Comparison of ENCODE assay signal across 21 cellular contexts in the genomic region with DNA sequence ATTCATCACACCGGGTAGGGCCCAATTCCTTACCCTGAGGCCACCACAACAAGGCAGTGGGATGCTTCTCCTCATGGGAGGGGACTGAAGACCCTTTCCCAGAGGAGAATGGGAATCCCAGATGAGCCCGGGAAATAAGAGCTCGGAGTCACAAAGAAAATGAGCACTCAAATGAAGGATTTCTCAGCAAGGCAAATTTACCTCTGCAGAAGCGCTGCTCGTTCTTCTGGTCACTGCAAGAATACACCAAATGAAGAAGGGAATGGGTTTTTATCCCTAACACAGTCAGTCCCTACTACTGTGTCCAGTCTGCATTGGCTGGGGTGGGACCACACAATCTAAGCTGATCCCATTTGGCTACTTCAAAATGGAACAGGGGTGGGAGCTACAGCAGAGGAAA. TPM values are rescaled to one million over a fixed set of nuclear protein-coding genes. Genes with fewer than 3 reads are reported as not detected.
DNase-seq lines count a peak whose midpoint lies in the region; ATAC-seq, FAIRE-seq and TF ChIP-seq lines count a peak whose summit lies in the region.
"Had no signal": no experiment of that assay in that cellular context is flagged by ENCODE, and none has a peak within 500 bp of the region (broad histone marks: within the 10 kb centered on the region; RNA-seq: fewer than 3 reads in every experiment).

No MANE protein-coding gene starts in this region.

- peak; percentile 4 for DNase-seq in DMS53 (lab: John Stamatoyannopoulos, UW)
- no peak for DNase-seq in DMS53 treated with DMSO at 0.1 percent for 48 hours (lab: John Stamatoyannopoulos, UW; ENCODE audit: unreplicated experiment)
- DNase-seq in K562 (ENCODE audit: extremely low read depth in 1 of 4, low spot score in 3 of 4): no peak
- DNase-seq in mesendoderm: peak; percentile 35
- no peak for DNase-seq in NCI-H510A treated with DMSO at 0.1 percent for 48 hours (lab: John Stamatoyannopoulos, UW)
- no peak for DNase-seq in lower lobe of right lung
- DNase-seq: Caco-2; CD4-positive, CD25-positive, alpha-beta regulatory T cell; CD8-positive, alpha-beta T cell; DND-41; GOT3; H7; HCEC 1CT; HFFc6 had no signal

- H4K8ac ChIP-seq in mesendoderm (ENCODE audit: low read depth, low read length): no peak overlapping the region

- H3K9me1 ChIP-seq in K562 (ENCODE audit: control insufficient read depth, insufficient read depth, low read length): no peaks in the 10 kb centered on the region

- no TSS peak for BruUV-seq in K562 (replicated peaks; lab: Mats Ljungman, UMichigan)

- peaks cover 0 to 11% of the 10 kb centered on the region in 2 experiments; a peak in 1 of 5 replicates for H3K27me3 ChIP-seq in K562 (ENCODE audit: control insufficient read depth in 2 of 2, insufficient read depth in 2 of 2, low read length in 2 of 2)
- H3K27me3 ChIP-seq in mesendoderm (ENCODE audit: insufficient read depth, low read length, poor library complexity): no peaks in the 10 kb centered on the region
- no peaks in the 10 kb centered on the region for H3K27me3 ChIP-seq in lower lobe of right lung (ENCODE audit: low read depth)
- H3K27me3 ChIP-seq: BLaER1 had no signal

- in situ Hi-C loops in K562 (cut with MboI): no loop called here

- TF ChIP-seq CTCF in HEK293 (tag by site-specific recombination; IDR thresholded peaks at IDR 0.05): no peak
- no peak for TF ChIP-seq CTCF in K562 (IDR thresholded peaks at IDR 0.05 in 2 of 3, conservative IDR thresholded peaks at IDR 0.05 in 1 of 3; ENCODE audit: insufficient read depth in 2 of 3, low read depth in 1 of 3, low read length in 3 of 3)
- TF ChIP-seq CTCF in lower lobe of right lung (IDR thresholded peaks at IDR 0.05): no peak

- H3K27ac ChIP-seq in HEK293 (ENCODE audit: extremely low read depth, low read depth, low read length) (no peak overlapping the region), K562 (ENCODE audit: extremely low read depth, low read depth, low read length) (no peak overlapping the region), mesendoderm (ENCODE audit: low read depth, low read length) (no peak overlapping the region), lower lobe of right lung (no peak overlapping the region)
- H3K27ac ChIP-seq: 22Rv1, BLaER1, C4-2B had no signal

- CTCF ChIA-PET in HEK293 (lab: Yijun Ruan, JAX) (interaction anchor here (0.6 to 2.1 kb wide), 4 partner anchors 10 to 237 kb away, joined by 3 to 10 read pairs (median 3); no protein-coding TSS in a partner anchor), K562 (lab: Yijun Ruan, JAX; ENCODE audit: low intra/inter-chr PET ratio) (interaction anchor here (0.7 kb wide), 1 partner anchor 290 kb away, joined by 5 read pairs; no protein-coding TSS in a partner anchor)

- no peak for FAIRE-seq in K562 (lab: Jason Lieb, UNC)
- FAIRE-seq: A204.1, G401.6 had no signal

- H3K36me3 ChIP-seq in HEK293 (ENCODE audit: control insufficient read depth in 2 of 2, insufficient read depth in 1 of 2, low read length in 2 of 2) (no peaks in the 10 kb centered on the region), K562 (ENCODE audit: control insufficient read depth, insufficient read depth, low read length) (no peaks in the 10 kb centered on the region), mesendoderm (ENCODE audit: control insufficient read depth, insufficient read depth, low read length) (no peaks in the 10 kb centered on the region), lower lobe of right lung (no peaks in the 10 kb centered on the region)
- H3K36me3 ChIP-seq: BLaER1 had no signal

- no peak overlapping the region for H3K4ac ChIP-seq in mesendoderm (ENCODE audit: low read depth, low read length)

- no peak overlapping the region for H2BK120ac ChIP-seq in mesendoderm (ENCODE audit: low read depth, low read length)

- H3K79me1 ChIP-seq in mesendoderm (ENCODE audit: low read length): no peaks in the 10 kb centered on the region

- TF ChIP-seq RAD21 in K562 (CRISPR knock-in tag; conservative IDR thresholded peaks at IDR 0.05 in 1 of 2, IDR thresholded peaks at IDR 0.05 in 1 of 2): no peak

- H2BK5ac ChIP-seq in mesendoderm (ENCODE audit: low read length): no peak overlapping the region

- no peak overlapping the region for H2AFZ ChIP-seq in K562 (ENCODE audit: low read depth, low read length)

- H3K56ac ChIP-seq in mesendoderm (ENCODE audit: low read length): no peak overlapping the region

- 0% methylated on average over 5 of the region's 5 CpGs for WGBS in K562 (ENCODE audit: insufficient coverage, low coverage, missing lambda C conversion rate)
- WGBS in mesendoderm (ENCODE audit: extremely low coverage, insufficient coverage, low lambda C conversion rate): no CpG with 5 or more reads among the region's 5 CpGs

- no peaks in the 10 kb centered on the region for H4K20me1 ChIP-seq in K562 (replicated peaks; ENCODE audit: control insufficient read depth, insufficient read depth, low read length)
- H4K20me1 ChIP-seq: BLaER1 had no signal

- H3K9me3 ChIP-seq in HEK293 (ENCODE audit: control insufficient read depth, insufficient read depth, low read depth, low read length) (no peaks in the 10 kb centered on the region), K562 (replicated peaks; ENCODE audit: control insufficient read depth, insufficient read depth, low read depth, low read length) (0 out of 2 replicates have a peak, but pooled peaks cover 9% of the 10 kb centered on the region), lower lobe of right lung (peaks cover 16% of the 10 kb centered on the region)
- H3K9me3 ChIP-seq: Caco-2 had no signal

- H2BK15ac ChIP-seq in mesendoderm (replicated peaks; ENCODE audit: low read depth): no peak overlapping the region

- H3K9ac ChIP-seq in K562 (ENCODE audit: insufficient read depth in 1 of 2, low read depth in 2 of 2, low read length in 2 of 2) (no peak overlapping the region), mesendoderm (ENCODE audit: low read length) (no peak overlapping the region)
- H3K9ac ChIP-seq: BLaER1 had no signal

- H3K18ac ChIP-seq in mesendoderm (ENCODE audit: low read length): no peak overlapping the region

- H3K4me1 ChIP-seq in HEK293 (ENCODE audit: control insufficient read depth, insufficient read depth, low read length): no peaks in the 10 kb centered on the region
- H3K4me1 ChIP-seq in K562 (replicated peaks in 1 of 2; ENCODE audit: control insufficient read depth in 2 of 2, insufficient read depth in 2 of 2, low read length in 2 of 2): no peaks in the 10 kb centered on the region
- H3K4me1 ChIP-seq in mesendoderm (ENCODE audit: control insufficient read depth, low read depth, low read length): no peaks in the 10 kb centered on the region
- peaks cover 3% of the 10 kb centered on the region for H3K4me1 ChIP-seq in lower lobe of right lung
- H3K4me1 ChIP-seq: BLaER1, Caco-2 had no signal

- no peak overlapping the region for H4K5ac ChIP-seq in mesendoderm (ENCODE audit: low read length)

- ATAC-seq in K562 (no peak), HG03108 (IDR thresholded peaks at IDR 0.05; ENCODE audit: unreplicated experiment) (no peak), lower lobe of right lung (no peak)
- ATAC-seq: CD8-positive, alpha-beta T cell had no signal

- TF ChIP-seq POLR2A in K562 (conservative IDR thresholded peaks at IDR 0.05): no peak

- H3K4me2 ChIP-seq in K562 (ENCODE audit: insufficient read depth, low read length) (no peak overlapping the region), mesendoderm (ENCODE audit: low read length) (no peak overlapping the region)
- H3K4me2 ChIP-seq: BLaER1 had no signal

- no peak overlapping the region for H2AK5ac ChIP-seq in mesendoderm (ENCODE audit: low read length)

- no peak overlapping the region for H3K23ac ChIP-seq in mesendoderm (ENCODE audit: low read length)

- intact Hi-C loops in K562 (cut with micrococcal nuclease): loop anchor here (5.0 to 10.0 kb wide), 4 partner anchors 64 to 556 kb away; no protein-coding TSS in a partner anchor
- intact Hi-C loops in lower lobe of right lung (cut with DNase I): no loop called here

- POLR2A ChIA-PET in HEK293 (lab: Yijun Ruan, JAX) (no interaction called here), K562 (lab: Yijun Ruan, JAX) (no interaction called here)

- H3K79me2 ChIP-seq in K562 (ENCODE audit: control insufficient read depth, insufficient read depth, low read length) (no peaks in the 10 kb centered on the region), mesendoderm (ENCODE audit: control insufficient read depth, insufficient read depth, low read length) (no peaks in the 10 kb centered on the region)

- no peak overlapping the region for H3K4me3 ChIP-seq in HEK293 (ENCODE audit: low read depth, low read length)
- no peak overlapping the region for H3K4me3 ChIP-seq in K562
- no peak overlapping the region for H3K4me3 ChIP-seq in mesendoderm (ENCODE audit: low read length)
- no peak overlapping the region for H3K4me3 ChIP-seq in lower lobe of right lung
- H3K4me3 ChIP-seq: BLaER1 had no signal

- TF ChIP-seq EP300 in K562 (IDR thresholded peaks at IDR 0.05; ENCODE audit: low read length): no peak

RNA-seq across cellular contexts. Expression of a gene that starts 35.7 kb away (rescaled TPM):
- 99.2 and 180 TPM in 2 replicates for total RNA-seq in K562 (2011; cell fraction: chromatin; rRNA removed; ENCODE audit: low replicate concordance)
- total RNA-seq in K562 (2011; cell fraction: nucleolus; rRNA removed): 35.4 and 45.1 TPM in 2 replicates
- 83.7 and 87.3 TPM in 2 replicates for total RNA-seq in K562 (2011; cell fraction: nucleoplasm; rRNA removed)
- total RNA-seq in K562 (2014; rRNA removed) (28.0 and 28.8 TPM in 2 replicates), K562 (2014; rRNA removed; fragmentation: Illumina TruSeq; extraction: Trizol) (49.2 and 58.0 TPM in 2 replicates), K562 (2015; rRNA removed; fragmentation: Illumina TruSeq; extraction: Trizol) (56.7 and 62.5 TPM in 2 replicates), K562 (2021) (44.6 and 52.4 TPM in 2 replicates), lower lobe of right lung (47.3 TPM)
- polyA plus RNA-seq in K562 (2011; rRNA removed) (111 and 115 TPM in 2 replicates), K562 (2014; fragmentation: Illumina TruSeq; extraction: Trizol) (30.8 and 31.0 TPM in 2 replicates), K562 (2014; fragmentation: Nextera tagmentation; extraction: Ambion mirVana) (10 to 100 TPM; 20.1 to 23.4 TPM), K562 (2014; rRNA removed) (35.6 and 51.2 TPM in 2 replicates)
- 37.7 and 70.5 TPM in 2 replicates for polyA plus RNA-seq in K562 (2011; cell fraction: cytosol; rRNA removed)
- 148 and 192 TPM in 2 replicates for polyA plus RNA-seq in K562 (2011; cell fraction: nucleus; rRNA removed)
- 20.5 and 27.4 TPM in 2 replicates for polyA plus RNA-seq in K562 (2012)
- polyA minus RNA-seq in K562 (2011; rRNA and poly(A)+ RNA removed): 151 and 174 TPM in 2 replicates
- 24.9 and 37.6 TPM in 2 replicates for polyA minus RNA-seq in K562 (2011; cell fraction: cytosol; rRNA and poly(A)+ RNA removed)
- polyA minus RNA-seq in K562 (2011; cell fraction: nucleus; rRNA and poly(A)+ RNA removed): 34.6 and 61.4 TPM in 2 replicates
- polyA plus RNA-seq in mesendoderm (2013, experiment 1 of 2): 28.2 TPM
- polyA plus RNA-seq in mesendoderm (2013, experiment 2 of 2): 26.4 TPM

RNA-seq across cellular contexts. Expression of a gene that starts 40.0 kb away (rescaled TPM):
- total RNA-seq in K562 (2011; cell fraction: chromatin; rRNA removed; ENCODE audit: low replicate concordance): 0.25 TPM in 1 of 2 replicates, not detected in the other
- 0.17 TPM in 1 of 2 replicates, not detected in the other for total RNA-seq in K562 (2011; cell fraction: nucleolus; rRNA removed)
- total RNA-seq in K562 (2011; cell fraction: nucleoplasm; rRNA removed): 0.07 TPM in 1 of 2 replicates, not detected in the other
- total RNA-seq in K562 (2014; rRNA removed): under 0.01 and 0.05 TPM in 2 replicates
- total RNA-seq in K562 (2014; rRNA removed; fragmentation: Illumina TruSeq; extraction: Trizol): 0.04 and 0.13 TPM in 2 replicates
- 0.11 TPM in 1 of 2 replicates, not detected in the other for total RNA-seq in K562 (2015; rRNA removed; fragmentation: Illumina TruSeq; extraction: Trizol)
- total RNA-seq in K562 (2021): 0.09 and 0.13 TPM in 2 replicates
- polyA plus RNA-seq in K562 (2011; rRNA removed): 0.12 and 0.29 TPM in 2 replicates
- 0.06 and 0.22 TPM in 2 replicates for polyA plus RNA-seq in K562 (2011; cell fraction: cytosol; rRNA removed)
- polyA plus RNA-seq in K562 (2011; cell fraction: nucleus; rRNA removed): 0.03 and 0.11 TPM in 2 replicates
- polyA plus RNA-seq in K562 (2012): 0.10 and 0.21 TPM in 2 replicates
- 0.03 and 0.10 TPM in 2 replicates for polyA plus RNA-seq in K562 (2014; fragmentation: Illumina TruSeq; extraction: Trizol)
- polyA plus RNA-seq in K562 (2014; fragmentation: Nextera tagmentation; extraction: Ambion mirVana): under 1 TPM in 1 of 2 experiments, not detected in 1; 0.01 TPM
- 0.01 and 0.04 TPM in 2 replicates for polyA plus RNA-seq in K562 (2014; rRNA removed)
- 0.06 and 0.11 TPM in 2 replicates for polyA minus RNA-seq in K562 (2011; rRNA and poly(A)+ RNA removed)
- not detected in 2 replicates for polyA minus RNA-seq in K562 (2011; cell fraction: cytosol; rRNA and poly(A)+ RNA removed)
- 0.13 TPM in 1 of 2 replicates, not detected in the other for polyA minus RNA-seq in K562 (2011; cell fraction: nucleus; rRNA and poly(A)+ RNA removed)
- 8.0 TPM for polyA plus RNA-seq in mesendoderm (2013, experiment 1 of 2)
- 8.2 TPM for polyA plus RNA-seq in mesendoderm (2013, experiment 2 of 2)
- total RNA-seq in lower lobe of right lung: 8.1 TPM

Comparison
In these comparisons a context has a peak if more than half of its experiments do, and no peak if none do; other contexts are left out.
1. DNase-seq: peak in DMS53 (single experiment) and mesendoderm (single experiment); none in DMS53 treated with DMSO at 0.1 percent for 48 hours (single experiment), K562 (0 of 4), NCI-H510A treated with DMSO at 0.1 percent for 48 hours (single experiment) and lower lobe of right lung (single experiment).